In genomic region chr9:138044485-138045383, GRCh38 we compare ENCODE assay signal across 1 cellular context.
TF ChIP-seq lines count a peak whose summit lies in the region.

No MANE protein-coding gene starts in this region.

TF ChIP-seq in WTC11, 78 proteins besides CTCF, POLR2A, EP300 and RAD21 (continued from another document):
- no peak for TF ChIP-seq E2F1 (CRISPR knock-in tag; IDR thresholded peaks at IDR 0.05)
- no peak for TF ChIP-seq ELF4 (CRISPR knock-in tag; IDR thresholded peaks at IDR 0.05; ENCODE audit: low read depth)
- no peak for TF ChIP-seq PRRX2 (CRISPR knock-in tag; IDR thresholded peaks at IDR 0.05)
- TF ChIP-seq, protein P1, sequence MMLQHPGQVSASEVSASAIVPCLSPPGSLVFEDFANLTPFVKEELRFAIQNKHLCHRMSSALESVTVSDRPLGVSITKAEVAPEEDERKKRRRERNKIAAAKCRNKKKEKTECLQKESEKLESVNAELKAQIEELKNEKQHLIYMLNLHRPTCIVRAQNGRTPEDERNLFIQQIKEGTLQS (CRISPR knock-in tag; conservative IDR thresholded peaks at IDR 0.05) = no peak
- no peak for TF ChIP-seq ZNF512 (CRISPR knock-in tag; IDR thresholded peaks at IDR 0.05; ENCODE audit: borderline replicate concordance)
- no peak for TF ChIP-seq NFATC4 (CRISPR knock-in tag; IDR thresholded peaks at IDR 0.05)
- no peak for TF ChIP-seq SP1 (CRISPR knock-in tag; conservative IDR thresholded peaks at IDR 0.05)
- TF ChIP-seq ESRRA (CRISPR knock-in tag; IDR thresholded peaks at IDR 0.05; ENCODE audit: borderline replicate concordance) = no peak
- TF ChIP-seq FOXK1 (CRISPR knock-in tag; IDR thresholded peaks at IDR 0.05) = no peak
- no peak for TF ChIP-seq ARID4B (CRISPR knock-in tag; IDR thresholded peaks at IDR 0.05; ENCODE audit: borderline replicate concordance)
- no peak for TF ChIP-seq GABPB1 (CRISPR knock-in tag; IDR thresholded peaks at IDR 0.05)
- TF ChIP-seq, protein P2, sequence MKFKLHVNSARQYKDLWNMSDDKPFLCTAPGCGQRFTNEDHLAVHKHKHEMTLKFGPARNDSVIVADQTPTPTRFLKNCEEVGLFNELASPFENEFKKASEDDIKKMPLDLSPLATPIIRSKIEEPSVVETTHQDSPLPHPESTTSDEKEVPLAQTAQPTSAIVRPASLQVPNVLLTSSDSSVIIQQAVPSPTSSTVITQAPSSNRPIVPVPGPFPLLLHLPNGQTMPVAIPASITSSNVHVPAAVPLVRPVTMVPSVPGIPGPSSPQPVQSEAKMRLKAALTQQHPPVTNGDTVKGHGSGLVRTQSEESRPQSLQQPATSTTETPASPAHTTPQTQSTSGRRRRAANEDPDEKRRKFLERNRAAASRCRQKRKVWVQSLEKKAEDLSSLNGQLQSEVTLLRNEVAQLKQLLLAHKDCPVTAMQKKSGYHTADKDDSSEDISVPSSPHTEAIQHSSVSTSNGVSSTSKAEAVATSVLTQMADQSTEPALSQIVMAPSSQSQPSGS (CRISPR knock-in tag; IDR thresholded peaks at IDR 0.05; ENCODE audit: borderline replicate concordance, low read depth) = no peak
